ENCODE assay signal across 9 cellular contexts in genomic region chr10:103676058-103676785, GRCh38.
DNase-seq lines count a peak whose midpoint lies in the region; ATAC-seq and TF ChIP-seq lines count a peak whose summit lies in the region.
"Had no signal": no experiment of that assay in that cellular context is flagged by ENCODE, and none has a peak within 500 bp of the region (broad histone marks: within the 10 kb centered on the region; RNA-seq: fewer than 3 reads in every experiment).

No MANE protein-coding gene starts in this region.

- peaks cover 26% of the 10 kb centered on the region for H3K4me1 Mint-ChIP-seq in activated naive CD4-positive, alpha-beta T cell treated with anti-CD3 and anti-CD28 coated beads, Interleukin-2, amount 10 ng/mL, durations not matched to agents 7 days and 5 days

- no peak for TF ChIP-seq RAD21 in IMR-90 (IDR thresholded peaks at IDR 0.05; ENCODE audit: low read length)

- peak overlapping the region; percentile 98 for H3K4ac ChIP-seq in IMR-90 (ENCODE audit: low read depth, low read length)

- 100% methylated on average over 1 of the region's 7 CpGs; no CpG with 5 or more reads in 1 of the 2 experiments for WGBS in IMR-90 (ENCODE audit: extremely low coverage in 2 of 2, insufficient read length in 1 of 2), 2 experiments
- WGBS in upper lobe of left lung, 2 donors, result 65 to 73% methylated on average over 3 to 7 of the region's 7 CpGs

- H2AFZ ChIP-seq in IMR-90 (replicated peaks; ENCODE audit: low read length, poor library complexity), result peak overlapping the region; percentile 54

- H4K91ac ChIP-seq in IMR-90 (ENCODE audit: insufficient read depth, low read depth, low read length), result peak overlapping the region; percentile 96

- H3K27ac ChIP-seq in IMR-90 (ENCODE audit: insufficient read depth, low read length), result peak overlapping the region; percentile 91
- peak overlapping the region in 40 of 59 donors; percentile 1 to 91 (median 78) for H3K27ac ChIP-seq in dorsolateral prefrontal cortex
- H3K27ac ChIP-seq in muscle layer of colon (ENCODE audit: low read depth, low read length), result peak overlapping the region; percentile 36
- H3K27ac ChIP-seq in upper lobe of left lung, result peak overlapping the region; percentile 56 to 75 (median 62)

- H3K79me1 ChIP-seq in IMR-90 (ENCODE audit: low read depth in 1 of 2, low read length in 2 of 2), result peaks cover 37 to 68% of the 10 kb centered on the region in 2 experiments

- H3K27me3 ChIP-seq in IMR-90 (ENCODE audit: control insufficient read depth, insufficient read depth, low read length) (no peaks in the 10 kb centered on the region), dorsolateral prefrontal cortex (no peaks in the 10 kb centered on the region), muscle layer of colon (ENCODE audit: control insufficient read depth in 1 of 2, insufficient read depth in 2 of 2, low read length in 2 of 2) (no peaks in the 10 kb centered on the region), upper lobe of left lung (no peaks in the 10 kb centered on the region)

- intact Hi-C loops in IMR-90 (cut with micrococcal nuclease) (loop anchor here (1.0 to 5.0 kb wide), 2 partner anchors 15 to 59 kb away; no protein-coding TSS in a partner anchor), dorsolateral prefrontal cortex (cut with DNase I) (no loop called here)

- peak overlapping the region; percentile 95 for H3K23ac ChIP-seq in IMR-90 (ENCODE audit: low read depth, low read length)

- peak overlapping the region; percentile 100 for H2AK9ac ChIP-seq in IMR-90 (replicated peaks; ENCODE audit: low read depth, low read length, poor library complexity)

- TF ChIP-seq POLR2A in IMR-90 (IDR thresholded peaks at IDR 0.05; ENCODE audit: low read depth, low read length) (no peak), upper lobe of left lung (IDR thresholded peaks at IDR 0.05) (no peak)

- no peaks in the 10 kb centered on the region for H4K20me1 ChIP-seq in IMR-90 (ENCODE audit: insufficient read depth, low read length)

- H3K4me3 ChIP-seq in IMR-90 (ENCODE audit: insufficient read depth, low read depth, low read length), result 0 out of 2 replicates have a peak overlapping the region, but pooled peaks have one; percentile 46
- H3K4me3 ChIP-seq in dorsolateral prefrontal cortex, result no peak overlapping the region
- H3K4me3 ChIP-seq in muscle layer of colon (ENCODE audit: low read depth in 1 of 2, low read length in 2 of 2), result no peak overlapping the region
- no peak overlapping the region for H3K4me3 ChIP-seq in upper lobe of left lung

- peak overlapping the region; percentile 97; the same call in 1 of the 2 replicates for H3K56ac ChIP-seq in IMR-90 (ENCODE audit: extremely low read depth, insufficient read depth, low read length)

- H3K14ac ChIP-seq in IMR-90 (replicated peaks; ENCODE audit: low read depth, low read length), result peak overlapping the region; percentile 98

- H3K4me2 ChIP-seq in IMR-90 (ENCODE audit: low read depth, low read length), result peak overlapping the region; percentile 78

- no peak overlapping the region for H3K4me3 Mint-ChIP-seq in activated naive CD4-positive, alpha-beta T cell treated with anti-CD3 and anti-CD28 coated beads, Interleukin-2, amount 10 ng/mL, durations not matched to agents 7 days and 5 days

- H2BK120ac ChIP-seq in IMR-90 (ENCODE audit: low read depth, low read length), result peak overlapping the region; percentile 86

- H3K36me3 ChIP-seq in IMR-90 (ENCODE audit: control insufficient read depth, insufficient read depth, low read length) (peaks cover 4% of the 10 kb centered on the region; the same call in 1 of the 2 replicates), muscle layer of colon (ENCODE audit: insufficient read depth, low read length) (no peaks in the 10 kb centered on the region), upper lobe of left lung (no peaks in the 10 kb centered on the region)

- no peaks in the 10 kb centered on the region for H3K9me3 Mint-ChIP-seq in activated naive CD4-positive, alpha-beta T cell treated with anti-CD3 and anti-CD28 coated beads, Interleukin-2, amount 10 ng/mL, durations not matched to agents 7 days and 5 days

- in situ Hi-C loops in IMR-90 (cut with MboI; ENCODE audit: low sequenced_read_pairs), result no loop called here

- peak overlapping the region; percentile 41 for H2BK20ac ChIP-seq in IMR-90 (ENCODE audit: low read depth, low read length)

- H3K4me1 ChIP-seq in IMR-90 (ENCODE audit: control insufficient read depth, insufficient read depth, low read length) (peaks cover 24% of the 10 kb centered on the region), muscle layer of colon (ENCODE audit: insufficient read depth, low read length) (peaks cover 31% of the 10 kb centered on the region), upper lobe of left lung (peaks cover 13 to 30% (median 24%) of the 10 kb centered on the region in 4 donors)

- H3K27ac Mint-ChIP-seq in activated naive CD4-positive, alpha-beta T cell treated with anti-CD3 and anti-CD28 coated beads, Interleukin-2, amount 10 ng/mL, durations not matched to agents 7 days and 5 days, result no peak overlapping the region

- POLR2A ChIA-PET in IMR-90 (lab: Charles Lee; ENCODE audit: unreplicated experiment), result no interaction called here

- peak; percentile 34 for DNase-seq in IMR-90
- DNase-seq in dorsolateral prefrontal cortex, result no peak
- no peak for DNase-seq in upper lobe of left lung
- DNase-seq in DMS 273 (lab: John Stamatoyannopoulos, UW; ENCODE audit: unreplicated experiment), result no peak
- no peak for DNase-seq in activated naive CD4-positive, alpha-beta T cell treated with anti-CD3 and anti-CD28 coated beads, Interleukin-2, amount 10 ng/mL, durations not matched to agents 7 days and 5 days
- DNase-seq in cerebellar nuclear complex (lab: John Stamatoyannopoulos, UW), result no peak
- DNase-seq: activated CD4-positive, alpha-beta T cell treated with anti-CD3 and anti-CD28 coated beads for 48 hours; NCI-H526 had no signal

- no peak for TF ChIP-seq EP300 in upper lobe of left lung (IDR thresholded peaks at IDR 0.05)

- peak overlapping the region; percentile 56 for H3K18ac ChIP-seq in IMR-90 (ENCODE audit: low read depth, low read length)

- peak overlapping the region; percentile 94 for H2BK5ac ChIP-seq in IMR-90 (ENCODE audit: low read depth, low read length, poor library complexity, severe bottlenecking)

- no peaks in the 10 kb centered on the region for H3K36me3 Mint-ChIP-seq in activated naive CD4-positive, alpha-beta T cell treated with anti-CD3 and anti-CD28 coated beads, Interleukin-2, amount 10 ng/mL, durations not matched to agents 7 days and 5 days

- ATAC-seq in IMR-90 (ENCODE audit: low read depth) (no peak), upper lobe of left lung (ENCODE audit: low FRiP score in 2 of 2) (peak; percentile 23 to 58)

- CTCF ChIA-PET in IMR-90 (lab: Yijun Ruan, JAX), result interaction anchor here (1.0 kb wide), 1 partner anchor 10 kb away, joined by 3 read pairs; no protein-coding TSS in a partner anchor
- CTCF ChIA-PET in activated naive CD4-positive, alpha-beta T cell treated with anti-CD3 and anti-CD28 coated beads, Interleukin-2, amount 10 ng/mL, durations not matched to agents 7 days and 5 days (lab: Charles Lee), result no interaction called here

- dilution Hi-C loops in IMR-90 (cut with HindIII; ENCODE audit: low sequenced_read_pairs, unreplicated experiment), result loop anchor here (10.0 kb wide), 1 partner anchor 61 kb away; no protein-coding TSS in a partner anchor

- H3K9me1 ChIP-seq in IMR-90 (ENCODE audit: insufficient read depth, low read length), result peaks cover 15% of the 10 kb centered on the region

- peak overlapping the region; percentile 99 for H2AK5ac ChIP-seq in IMR-90 (ENCODE audit: low read depth, low read length)

- peak overlapping the region; percentile 58 for H4K5ac ChIP-seq in IMR-90 (ENCODE audit: low read depth, low read length)

- H3K9me3 ChIP-seq in IMR-90 (ENCODE audit: control insufficient read depth, insufficient read depth, low read length) (no peaks in the 10 kb centered on the region), muscle layer of colon (ENCODE audit: low read length) (no peaks in the 10 kb centered on the region), upper lobe of left lung (no peaks in the 10 kb centered on the region)

- BruUV-seq in IMR-90 (replicated peaks; lab: Mats Ljungman, UMichigan), result no TSS peak

- no peaks in the 10 kb centered on the region for H3K27me3 Mint-ChIP-seq in activated naive CD4-positive, alpha-beta T cell treated with anti-CD3 and anti-CD28 coated beads, Interleukin-2, amount 10 ng/mL, durations not matched to agents 7 days and 5 days

- peak overlapping the region; percentile 89; the same call in 2 of the 3 replicates for H2BK15ac ChIP-seq in IMR-90 (ENCODE audit: low read depth, low read length)

- peak overlapping the region; percentile 98 for H4K8ac ChIP-seq in IMR-90 (ENCODE audit: low read depth in 2 of 2, low read length in 2 of 2)

- H3K9ac ChIP-seq in IMR-90 (ENCODE audit: low read depth, low read length), result peak overlapping the region; percentile 85
- H3K9ac ChIP-seq in muscle layer of colon (ENCODE audit: low read length), result peak overlapping the region; percentile 30

- no peak for TF ChIP-seq CTCF in IMR-90 (conservative IDR thresholded peaks at IDR 0.05; ENCODE audit: low read depth, low read length)
- TF ChIP-seq CTCF in dorsolateral prefrontal cortex (IDR thresholded peaks at IDR 0.05 in 54 of 56, conservative IDR thresholded peaks at IDR 0.05 in 2 of 56; ENCODE audit: low read depth in 1 of 56, partially characterized antibody in 56 of 56), result no peak
- no peak for TF ChIP-seq CTCF in upper lobe of left lung (IDR thresholded peaks at IDR 0.05)

TF ChIP-seq in IMR-90, 13 proteins besides CTCF, POLR2A, EP300 and RAD21:
- TF ChIP-seq BHLHE40 (IDR thresholded peaks at IDR 0.05; ENCODE audit: low read depth, low read length) (peak; percentile 74; the same call in 1 of the 2 replicates), USF2 (IDR thresholded peaks at IDR 0.05; ENCODE audit: low read depth, low read length) (peak; percentile 51; the same call in 1 of the 2 replicates), CEBPB (IDR thresholded peaks at IDR 0.05; ENCODE audit: low read depth, low read length) (peak; percentile 42), FOS (IDR thresholded peaks at IDR 0.05; ENCODE audit: low read depth, low read length) (no peak)

Comparison
In these comparisons a context has a peak if more than half of its experiments do, and no peak if none do; other contexts are left out.
1. H3K27ac ChIP-seq: peak in every context shown above with its lines; median percentile 91 in IMR-90; 78 in dorsolateral prefrontal cortex; 62 in upper lobe of left lung; 36 in muscle layer of colon.